ENCODE assay signal across 18 cellular contexts in the genomic region with DNA sequence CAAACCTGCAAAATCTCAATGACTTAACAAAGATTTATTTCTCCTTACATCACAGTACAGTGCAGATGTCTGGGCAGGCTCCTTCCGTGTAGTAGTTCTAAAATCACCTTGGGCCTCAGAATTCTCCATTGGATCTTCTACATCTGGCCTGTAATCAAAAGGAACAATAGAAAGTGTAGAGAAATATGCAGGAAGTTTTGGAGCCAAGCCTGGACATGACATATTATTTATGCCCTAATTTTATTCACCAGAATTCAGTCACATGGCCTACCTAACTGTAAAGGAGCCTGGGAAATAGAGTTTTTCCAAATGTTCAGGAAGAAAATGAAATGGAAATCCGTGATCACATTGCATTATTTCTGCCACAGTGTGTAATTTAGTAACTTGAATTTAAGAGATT. TPM values are rescaled to one million over a fixed set of nuclear protein-coding genes. Genes with fewer than 3 reads are reported as not detected.
DNase-seq lines count a peak whose midpoint lies in the region; ATAC-seq and TF ChIP-seq lines count a peak whose summit lies in the region.
"Had no signal": no experiment of that assay in that cellular context is flagged by ENCODE, and none has a peak within 500 bp of the region (broad histone marks: within the 10 kb centered on the region; RNA-seq: fewer than 3 reads in every experiment).

No MANE protein-coding gene starts in this region.

- no peak overlapping the region for H3K4me3 ChIP-seq in SK-N-SH (ENCODE audit: low read depth in 2 of 2, low read length in 1 of 2)
- H3K4me3 ChIP-seq: A549, GM23338 had no signal

- H3K9ac ChIP-seq in SK-N-SH: no peak overlapping the region

- no peak for TF ChIP-seq EP300 in SK-N-SH (IDR thresholded peaks at IDR 0.05; ENCODE audit: borderline replicate concordance in 1 of 2, low read depth in 1 of 2, low read length in 1 of 2)

- no peak overlapping the region for H2AFZ ChIP-seq in SK-N-SH (ENCODE audit: low read depth)
- H2AFZ ChIP-seq: GM23338 had no signal

- ATAC-seq in SK-N-SH treated with all-trans-retinoic acid at 6 μM for 48 hours (no peak), foreskin keratinocyte (no peak)
- ATAC-seq: A549, GM23338 had no signal

- H3K36me3 ChIP-seq in SK-N-SH (replicated peaks in 1 of 2; ENCODE audit: control insufficient read depth in 1 of 2, insufficient read depth in 2 of 2, low read length in 1 of 2): peaks cover 58 to 62% of the 10 kb centered on the region in 2 experiments

- H3K4me1 ChIP-seq in SK-N-SH (ENCODE audit: control insufficient read depth in 1 of 2, insufficient read depth in 2 of 2, low read depth in 1 of 2, low read length in 1 of 2): peaks cover 9 to 10% of the 10 kb centered on the region in 2 experiments
- H3K4me1 ChIP-seq in foreskin keratinocyte: peaks cover 12% of the 10 kb centered on the region
- H3K4me1 ChIP-seq: A549 had no signal

- no peak for TF ChIP-seq RAD21 in SK-N-SH (IDR thresholded peaks at IDR 0.05; ENCODE audit: low read length)

- POLR2A ChIA-PET in SK-N-SH (lab: Yijun Ruan, JAX): no interaction called here

- H3K27ac ChIP-seq in SK-N-SH (ENCODE audit: low read depth in 2 of 2, low read length in 1 of 2): peak overlapping the region in 1 of 2 experiments; percentile 29; a peak in 1 of 4 replicates
- H3K27ac ChIP-seq in epithelial cell of prostate: peak overlapping the region; percentile 22
- H3K27ac ChIP-seq in foreskin keratinocyte: no peak overlapping the region
- H3K27ac ChIP-seq: 22Rv1, A549, C4-2B had no signal

- TF ChIP-seq CTCF in SK-N-SH (IDR thresholded peaks at IDR 0.05): no peak
- no peak for TF ChIP-seq CTCF in foreskin keratinocyte (conservative IDR thresholded peaks at IDR 0.05)

- no peaks in the 10 kb centered on the region for H3K9me3 ChIP-seq in SK-N-SH
- H3K9me3 ChIP-seq: A549 had no signal

- H3K9me2 ChIP-seq in SK-N-SH: no peaks in the 10 kb centered on the region

- WGBS in SK-N-SH (ENCODE audit: low lambda C conversion rate): 98% methylated on average over 2 of the region's 2 CpGs

- DNase-seq in SK-N-SH (no peak), dermis microvascular lymphatic vessel endothelial cell (ENCODE audit: low read depth in 2 of 2) (peak; percentile 18 to 41), epithelial cell of prostate (ENCODE audit: low read depth, low spot score) (no peak), foreskin keratinocyte (peak; percentile 61 to 79), GM19238 (ENCODE audit: insufficient read length, low spot score) (no peak)
- DNase-seq in stimulated activated CD4-positive, alpha-beta T cell treated with anti-CD3 and anti-CD28 coated beads, Interleukin-2, amount 100 ng/mL, for 24 hours: no peak
- no peak for DNase-seq in stimulated activated CD4-positive, alpha-beta T cell treated with anti-CD3 and anti-CD28 coated beads, Interleukin-4, amount 100 ng/mL, for 4 hours
- DNase-seq: AML-193; CD4-positive, alpha-beta T cell; DMS153; DMS79; GDM1; HCEC 1CT had no signal

- H3K79me2 ChIP-seq in SK-N-SH (ENCODE audit: insufficient read depth): peaks cover 16% of the 10 kb centered on the region

- CTCF ChIA-PET in SK-N-SH (lab: Yijun Ruan, JAX): interaction anchor here (1.3 to 1.6 kb wide), 5 partner anchors 9 to 716 kb away, joined by 3 to 4 read pairs (median 4); no protein-coding TSS in a partner anchor

- no peaks in the 10 kb centered on the region for H3K27me3 ChIP-seq in SK-N-SH (ENCODE audit: insufficient read depth)
- no peaks in the 10 kb centered on the region for H3K27me3 ChIP-seq in foreskin keratinocyte

- H3K4me2 ChIP-seq in SK-N-SH: no peak overlapping the region
- H3K4me2 ChIP-seq: A549, GM23338 had no signal

- no peaks in the 10 kb centered on the region for H4K20me1 ChIP-seq in SK-N-SH (ENCODE audit: insufficient read depth)

- peaks cover 10% of the 10 kb centered on the region for H3F3A ChIP-seq in SK-N-SH (replicated peaks; ENCODE audit: insufficient read depth)

TF ChIP-seq in SK-N-SH, 30 proteins besides CTCF, POLR2A, EP300 and RAD21:
- TF ChIP-seq, protein P1, sequence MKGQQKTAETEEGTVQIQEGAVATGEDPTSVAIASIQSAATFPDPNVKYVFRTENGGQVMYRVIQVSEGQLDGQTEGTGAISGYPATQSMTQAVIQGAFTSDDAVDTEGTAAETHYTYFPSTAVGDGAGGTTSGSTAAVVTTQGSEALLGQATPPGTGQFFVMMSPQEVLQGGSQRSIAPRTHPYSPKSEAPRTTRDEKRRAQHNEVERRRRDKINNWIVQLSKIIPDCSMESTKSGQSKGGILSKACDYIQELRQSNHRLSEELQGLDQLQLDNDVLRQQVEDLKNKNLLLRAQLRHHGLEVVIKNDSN (IDR thresholded peaks at IDR 0.05; ENCODE audit: borderline replicate concordance, low read depth): peak; percentile 66; the same call in 1 of the 2 replicates
- TF ChIP-seq CHD2 (IDR thresholded peaks at IDR 0.05; ENCODE audit: low read length, partially characterized antibody): no peak
TF ChIP-seq in SK-N-SH: peak in this region for 1.

TF ChIP-seq in SK-N-SH treated with all-trans-retinoic acid at 6 μM for 48 hours, 23 proteins besides CTCF, POLR2A, EP300 and RAD21 (continues in another document):
- TF ChIP-seq, protein P2, sequence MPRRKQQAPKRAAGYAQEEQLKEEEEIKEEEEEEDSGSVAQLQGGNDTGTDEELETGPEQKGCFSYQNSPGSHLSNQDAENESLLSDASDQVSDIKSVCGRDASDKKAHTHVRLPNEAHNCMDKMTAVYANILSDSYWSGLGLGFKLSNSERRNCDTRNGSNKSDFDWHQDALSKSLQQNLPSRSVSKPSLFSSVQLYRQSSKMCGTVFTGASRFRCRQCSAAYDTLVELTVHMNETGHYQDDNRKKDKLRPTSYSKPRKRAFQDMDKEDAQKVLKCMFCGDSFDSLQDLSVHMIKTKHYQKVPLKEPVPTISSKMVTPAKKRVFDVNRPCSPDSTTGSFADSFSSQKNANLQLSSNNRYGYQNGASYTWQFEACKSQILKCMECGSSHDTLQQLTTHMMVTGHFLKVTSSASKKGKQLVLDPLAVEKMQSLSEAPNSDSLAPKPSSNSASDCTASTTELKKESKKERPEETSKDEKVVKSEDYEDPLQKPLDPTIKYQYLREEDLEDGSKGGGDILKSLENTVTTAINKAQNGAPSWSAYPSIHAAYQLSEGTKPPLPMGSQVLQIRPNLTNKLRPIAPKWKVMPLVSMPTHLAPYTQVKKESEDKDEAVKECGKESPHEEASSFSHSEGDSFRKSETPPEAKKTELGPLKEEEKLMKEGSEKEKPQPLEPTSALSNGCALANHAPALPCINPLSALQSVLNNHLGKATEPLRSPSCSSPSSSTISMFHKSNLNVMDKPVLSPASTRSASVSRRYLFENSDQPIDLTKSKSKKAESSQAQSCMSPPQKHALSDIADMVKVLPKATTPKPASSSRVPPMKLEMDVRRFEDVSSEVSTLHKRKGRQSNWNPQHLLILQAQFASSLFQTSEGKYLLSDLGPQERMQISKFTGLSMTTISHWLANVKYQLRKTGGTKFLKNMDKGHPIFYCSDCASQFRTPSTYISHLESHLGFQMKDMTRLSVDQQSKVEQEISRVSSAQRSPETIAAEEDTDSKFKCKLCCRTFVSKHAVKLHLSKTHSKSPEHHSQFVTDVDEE (CRISPR knock-in tag; IDR thresholded peaks at IDR 0.05): no peak
- no peak for TF ChIP-seq ZNF70 (CRISPR knock-in tag; IDR thresholded peaks at IDR 0.05)
- TF ChIP-seq ZFP3 (CRISPR knock-in tag; IDR thresholded peaks at IDR 0.05): no peak
- TF ChIP-seq, protein P3, sequence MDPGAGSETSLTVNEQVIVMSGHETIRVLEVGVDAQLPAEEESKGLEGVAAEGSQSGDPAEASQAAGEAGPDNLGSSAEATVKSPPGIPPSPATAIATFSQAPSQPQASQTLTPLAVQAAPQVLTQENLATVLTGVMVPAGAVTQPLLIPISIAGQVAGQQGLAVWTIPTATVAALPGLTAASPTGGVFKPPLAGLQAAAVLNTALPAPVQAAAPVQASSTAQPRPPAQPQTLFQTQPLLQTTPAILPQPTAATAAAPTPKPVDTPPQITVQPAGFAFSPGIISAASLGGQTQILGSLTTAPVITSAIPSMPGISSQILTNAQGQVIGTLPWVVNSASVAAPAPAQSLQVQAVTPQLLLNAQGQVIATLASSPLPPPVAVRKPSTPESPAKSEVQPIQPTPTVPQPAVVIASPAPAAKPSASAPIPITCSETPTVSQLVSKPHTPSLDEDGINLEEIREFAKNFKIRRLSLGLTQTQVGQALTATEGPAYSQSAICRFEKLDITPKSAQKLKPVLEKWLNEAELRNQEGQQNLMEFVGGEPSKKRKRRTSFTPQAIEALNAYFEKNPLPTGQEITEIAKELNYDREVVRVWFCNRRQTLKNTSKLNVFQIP (CRISPR knock-in tag; IDR thresholded peaks at IDR 0.05; ENCODE audit: borderline replicate concordance, low read depth): no peak
- TF ChIP-seq GLIS3 (CRISPR knock-in tag; IDR thresholded peaks at IDR 0.05): no peak
- TF ChIP-seq, protein P4, sequence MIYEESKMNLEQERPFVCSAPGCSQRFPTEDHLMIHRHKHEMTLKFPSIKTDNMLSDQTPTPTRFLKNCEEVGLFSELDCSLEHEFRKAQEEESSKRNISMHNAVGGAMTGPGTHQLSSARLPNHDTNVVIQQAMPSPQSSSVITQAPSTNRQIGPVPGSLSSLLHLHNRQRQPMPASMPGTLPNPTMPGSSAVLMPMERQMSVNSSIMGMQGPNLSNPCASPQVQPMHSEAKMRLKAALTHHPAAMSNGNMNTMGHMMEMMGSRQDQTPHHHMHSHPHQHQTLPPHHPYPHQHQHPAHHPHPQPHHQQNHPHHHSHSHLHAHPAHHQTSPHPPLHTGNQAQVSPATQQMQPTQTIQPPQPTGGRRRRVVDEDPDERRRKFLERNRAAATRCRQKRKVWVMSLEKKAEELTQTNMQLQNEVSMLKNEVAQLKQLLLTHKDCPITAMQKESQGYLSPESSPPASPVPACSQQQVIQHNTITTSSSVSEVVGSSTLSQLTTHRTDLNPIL (CRISPR knock-in tag; IDR thresholded peaks at IDR 0.05; ENCODE audit: low read depth): no peak

RNA-seq across cellular contexts. Expression of a gene that starts 58.2 kb away (rescaled TPM):
- polyA plus RNA-seq in SK-N-SH (2012; rRNA removed) (28.3 and 38.6 TPM in 2 replicates), foreskin keratinocyte (18.3 and 19.3 TPM in 2 replicates)
- polyA plus RNA-seq in SK-N-SH (2012; cell fraction: cytosol; rRNA removed): 20.6 and 28.6 TPM in 2 replicates
- 47.2 and 48.4 TPM in 2 replicates for polyA plus RNA-seq in SK-N-SH (2012; cell fraction: nucleus; rRNA removed)
- total RNA-seq in dermis microvascular lymphatic vessel endothelial cell (8.3 and 12.9 TPM in 2 replicates), foreskin keratinocyte (20.0 and 23.9 TPM in 2 replicates)

Comparison
In these comparisons a context has a peak if more than half of its experiments do, and no peak if none do; other contexts are left out.
1. DNase-seq: peak in dermis microvascular lymphatic vessel endothelial cell (2 of 2) and foreskin keratinocyte (2 of 2); none in SK-N-SH (single experiment), epithelial cell of prostate (single experiment), GM19238 (single experiment), stimulated activated CD4-positive, alpha-beta T cell treated with anti-CD3 and anti-CD28 coated beads, Interleukin-2, amount 100 ng/mL, for 24 hours (0 of 2) and stimulated activated CD4-positive, alpha-beta T cell treated with anti-CD3 and anti-CD28 coated beads, Interleukin-4, amount 100 ng/mL, for 4 hours (0 of 2).